ENCODE assay signal across 10 cellular contexts in the genomic region with DNA sequence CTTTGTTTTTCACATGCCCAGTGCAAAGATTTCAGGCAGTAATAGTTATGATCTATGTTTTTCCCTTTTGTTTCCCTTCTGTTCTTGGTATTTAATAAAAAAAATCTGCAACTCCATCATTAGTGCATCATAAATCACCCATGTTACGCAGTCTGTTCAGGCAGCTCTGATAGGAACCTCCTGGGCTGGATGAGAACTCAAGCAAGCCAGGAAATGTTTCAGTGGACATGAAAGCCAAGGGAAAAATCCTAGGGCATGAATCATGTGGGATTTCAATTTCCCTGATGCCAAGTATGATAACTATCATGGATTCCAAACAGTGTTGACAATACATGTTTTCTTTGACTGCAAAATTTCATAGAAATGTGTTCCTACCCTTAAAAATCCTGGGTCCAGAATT.
DNase-seq lines count a peak whose midpoint lies in the region; ATAC-seq, FAIRE-seq and TF ChIP-seq lines count a peak whose summit lies in the region.
"Had no signal": no experiment of that assay in that cellular context is flagged by ENCODE, and none has a peak within 500 bp of the region (broad histone marks: within the 10 kb centered on the region; RNA-seq: fewer than 3 reads in every experiment).

No MANE protein-coding gene starts in this region.

- H3K4me1 ChIP-seq in transverse colon, result no peaks in the 10 kb centered on the region

- intact Hi-C loops in transverse colon (cut with DNase I; ENCODE audit: low total_unique reads), result no loop called here

- DNase-seq in HT1080 (ENCODE audit: low read depth) (peak; percentile 78), dermis blood vessel endothelial cell (peak; percentile 98), kidney glomerular epithelial cell (lab: John Stamatoyannopoulos, UW) (peak; percentile 73), transverse colon (no peak), D721Med (ENCODE audit: insufficient read length, low spot score) (no peak), NCI-H2081 treated with DMSO at 0.1 percent for 48 hours (lab: John Stamatoyannopoulos, UW) (no peak)
- no peak for DNase-seq in activated T-cell treated with anti-CD3 and anti-CD28 coated beads, Interleukin-2, amount 50 U/mL, for 24 hours
- DNase-seq: NCI-H2171 had no signal

- no peak for TF ChIP-seq CTCF in transverse colon (IDR thresholded peaks at IDR 0.05)
- no peak for TF ChIP-seq CTCF in D721Med (IDR thresholded peaks at IDR 0.05; ENCODE audit: insufficient read depth, missing control alignments)

- H3K36me3 ChIP-seq in transverse colon, result no peaks in the 10 kb centered on the region

- ATAC-seq in HG03442 (IDR thresholded peaks at IDR 0.05; ENCODE audit: unreplicated experiment), result no peak
- ATAC-seq: K562 had no signal

- FAIRE-seq in D721Med (lab: Jason Lieb, UNC), result no peak
- FAIRE-seq: K562 had no signal

- no peak overlapping the region for H3K4me3 Mint-ChIP-seq in activated T-cell treated with anti-CD3 and anti-CD28 coated beads, Interleukin-2, amount 50 U/mL, for 24 hours

- in situ Hi-C loops in transverse colon (cut with MboI; ENCODE audit: low pct_ligation_motif_present in 1 of 4, low pct_unique_long_range_greater_than_20kb in 1 of 4, low sequenced_read_pairs in 3 of 4), result no loop called here

- TF ChIP-seq POLR2A in transverse colon (IDR thresholded peaks at IDR 0.05), result no peak

- WGBS in transverse colon (ENCODE audit: low coverage in 1 of 2), 2 donors, result 61% methylated on average over 1 of the region's 1 CpG; no CpG with 5 or more reads in 1 of the 2 donors

- H3K9me3 ChIP-seq in transverse colon, result no peaks in the 10 kb centered on the region

- H3K4me3 ChIP-seq in transverse colon, result no peak overlapping the region
- H3K4me3 ChIP-seq: K562 had no signal

- no peaks in the 10 kb centered on the region for H3K27me3 ChIP-seq in transverse colon

- peak overlapping the region; percentile 33 to 82 (median 52) for H3K27ac ChIP-seq in transverse colon

- H3K9me3 Mint-ChIP-seq in activated T-cell treated with anti-CD3 and anti-CD28 coated beads, Interleukin-2, amount 50 U/mL, for 24 hours, result no peaks in the 10 kb centered on the region

- no peaks in the 10 kb centered on the region for H3K36me3 Mint-ChIP-seq in activated T-cell treated with anti-CD3 and anti-CD28 coated beads, Interleukin-2, amount 50 U/mL, for 24 hours (ENCODE audit: low read depth)

- no peak for TF ChIP-seq EP300 in transverse colon (IDR thresholded peaks at IDR 0.05; ENCODE audit: low read depth)

- no peak overlapping the region for H3K27ac Mint-ChIP-seq in activated T-cell treated with anti-CD3 and anti-CD28 coated beads, Interleukin-2, amount 50 U/mL, for 24 hours

- H3K27me3 Mint-ChIP-seq in activated T-cell treated with anti-CD3 and anti-CD28 coated beads, Interleukin-2, amount 50 U/mL, for 24 hours, result no peaks in the 10 kb centered on the region

- no peaks in the 10 kb centered on the region for H3K4me1 Mint-ChIP-seq in activated T-cell treated with anti-CD3 and anti-CD28 coated beads, Interleukin-2, amount 50 U/mL, for 24 hours (ENCODE audit: low read depth)

Comparison
In these comparisons a context has a peak if more than half of its experiments do, and no peak if none do; other contexts are left out.
1. DNase-seq: peak in HT1080 (single experiment), dermis blood vessel endothelial cell (single experiment) and kidney glomerular epithelial cell (single experiment); none in transverse colon (single experiment), activated T-cell treated with anti-CD3 and anti-CD28 coated beads, Interleukin-2, amount 50 U/mL, for 24 hours (single experiment), D721Med (single experiment) and NCI-H2081 treated with DMSO at 0.1 percent for 48 hours (single experiment).